ENCODE assay signal across 8 cellular contexts in the genomic region with DNA sequence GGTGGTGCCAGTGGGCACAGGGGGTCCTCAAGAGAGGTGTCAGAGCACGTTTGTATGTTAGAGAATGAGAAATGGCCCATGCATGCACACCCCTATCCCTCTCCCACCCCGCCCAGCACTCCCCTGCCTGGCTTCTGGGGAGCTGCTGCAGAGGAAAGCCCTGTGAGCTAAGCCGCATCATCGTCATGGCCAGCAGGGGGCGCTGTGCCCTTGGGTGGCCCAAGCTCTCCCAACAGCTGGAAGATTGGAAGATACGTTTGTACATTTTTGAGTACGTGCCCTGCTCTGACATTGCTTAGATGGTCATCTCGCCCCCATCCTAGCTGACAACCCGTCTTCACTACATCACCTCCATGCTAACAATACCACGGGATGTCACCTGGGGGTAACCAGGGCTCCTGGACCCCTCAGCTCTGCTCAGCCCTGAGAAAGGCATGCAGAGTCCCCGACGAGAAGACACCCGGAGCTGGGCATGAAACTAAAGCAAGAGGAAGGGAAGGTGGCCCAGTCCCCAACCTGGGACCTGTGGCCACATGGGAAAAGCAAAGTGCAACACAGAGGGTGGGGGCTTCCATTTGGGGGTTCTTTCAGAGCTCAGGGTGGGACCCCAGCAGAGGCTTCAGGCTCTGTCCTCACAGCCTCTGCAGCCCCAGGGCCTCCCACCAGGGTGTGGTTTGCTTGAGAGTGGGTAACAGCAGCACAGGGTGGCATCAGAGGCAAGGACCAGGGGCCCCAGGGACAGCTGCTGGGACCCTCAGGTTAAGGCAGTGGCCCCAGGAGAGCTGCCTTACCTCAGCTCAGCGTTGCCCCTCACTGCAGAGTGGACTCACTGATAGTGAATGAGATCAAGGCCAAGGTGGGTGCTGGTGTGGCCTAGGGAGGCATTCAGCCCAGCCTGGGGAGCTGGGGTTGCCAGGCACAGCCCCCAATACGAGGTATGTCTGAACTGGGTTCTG.
DNase-seq lines count a peak whose midpoint lies in the region; ATAC-seq and TF ChIP-seq lines count a peak whose summit lies in the region.

No MANE protein-coding gene starts in this region.

- CTCF ChIA-PET in Panc1 (lab: Charles Lee), result interaction anchor here (0.7 to 1.6 kb wide), 7 partner anchors 17 to 266 kb away, joined by 4 to 30 read pairs (median 7); no protein-coding TSS in a partner anchor

- no peak overlapping the region for H3K14ac ChIP-seq in neuronal stem cell (ENCODE audit: low read length)

- ATAC-seq in HG02642 (IDR thresholded peaks at IDR 0.05; ENCODE audit: poor library complexity, unreplicated experiment) (peak; percentile 53), Panc1 (peak; percentile 91), HG03442 (IDR thresholded peaks at IDR 0.05; ENCODE audit: unreplicated experiment) (no peak)
- peak; percentile 65 to 76 for ATAC-seq in activated T-cell treated with anti-CD3 and anti-CD28 coated beads, Interleukin-2, amount 50 U/mL, for 72 hours (replicated peaks in 1 of 2)

- peak; percentile 96 for TF ChIP-seq CTCF in Panc1 (IDR thresholded peaks at IDR 0.05)
- TF ChIP-seq CTCF in fibroblast of lung (conservative IDR thresholded peaks at IDR 0.05 in 1 of 2, IDR thresholded peaks at IDR 0.05 in 1 of 2; ENCODE audit: low read depth in 1 of 2, low read length in 2 of 2), result peak; percentile 83 to 91

- H3K4me1 Mint-ChIP-seq in activated T-cell treated with anti-CD3 and anti-CD28 coated beads, Interleukin-2, amount 50 U/mL, for 72 hours (ENCODE audit: low read depth), result peaks cover 17% of the 10 kb centered on the region

- H3K4me2 ChIP-seq in fibroblast of lung (ENCODE audit: extremely low read depth, insufficient read depth, low read length) (no peak overlapping the region), neuronal stem cell (ENCODE audit: insufficient read depth, low read length, poor library complexity, severe bottlenecking) (no peak overlapping the region)

- no peak overlapping the region for H3K4ac ChIP-seq in neuronal stem cell (ENCODE audit: low read length)

- peak overlapping the region; percentile 62 for H3K23ac ChIP-seq in neuronal stem cell (ENCODE audit: low read depth, low read length, poor library complexity)

- no peaks in the 10 kb centered on the region for H3K79me1 ChIP-seq in neuronal stem cell (ENCODE audit: low read depth, low read length)

- H3K27me3 Mint-ChIP-seq in activated T-cell treated with anti-CD3 and anti-CD28 coated beads, Interleukin-2, amount 50 U/mL, for 72 hours (ENCODE audit: low read depth), result no peaks in the 10 kb centered on the region

- H3K4me3 Mint-ChIP-seq in activated T-cell treated with anti-CD3 and anti-CD28 coated beads, Interleukin-2, amount 50 U/mL, for 72 hours, result no peak overlapping the region

- peak overlapping the region; percentile 61 for H2AK5ac ChIP-seq in neuronal stem cell (ENCODE audit: low read depth, low read length)

- peak; percentile 14 for DNase-seq in DMS153 (lab: John Stamatoyannopoulos, UW)
- peak; percentile 38 for DNase-seq in Panc1 (ENCODE audit: low read depth, low spot score)
- peak; percentile 77 to 82 for DNase-seq in activated T-cell treated with anti-CD3 and anti-CD28 coated beads, Interleukin-2, amount 50 U/mL, for 72 hours
- DNase-seq in fibroblast of lung (ENCODE audit: low read depth in 2 of 2), result peak; percentile 39 to 78
- peak; percentile 72 for DNase-seq in neuronal stem cell (ENCODE audit: low spot score)
- peak in 42 of 49 donors; percentile 7 to 82 (median 53) for DNase-seq in substantia nigra (lab: John Stamatoyannopoulos, UW)

- H3K9me3 ChIP-seq in Panc1 (ENCODE audit: control insufficient read depth, insufficient read depth, low read depth, low read length), result no peaks in the 10 kb centered on the region
- no peaks in the 10 kb centered on the region for H3K9me3 ChIP-seq in fibroblast of lung (ENCODE audit: control insufficient read depth, insufficient read depth, low read depth, low read length)
- H3K9me3 ChIP-seq in neuronal stem cell (replicated peaks in 1 of 2; ENCODE audit: control insufficient read depth in 2 of 2, insufficient read depth in 1 of 2, low read depth in 1 of 2, low read length in 2 of 2), result no peaks in the 10 kb centered on the region

- H3K36me3 ChIP-seq in Panc1 (ENCODE audit: control insufficient read depth, insufficient read depth, low read length) (no peaks in the 10 kb centered on the region), fibroblast of lung (ENCODE audit: control insufficient read depth, insufficient read depth, low read length) (no peaks in the 10 kb centered on the region), neuronal stem cell (replicated peaks in 1 of 2; ENCODE audit: control insufficient read depth in 2 of 2, insufficient read depth in 2 of 2, low read length in 2 of 2) (no peaks in the 10 kb centered on the region)

- no TSS peak for BruUV-seq in Panc1 (replicated peaks; lab: Mats Ljungman, UMichigan)

- no peak overlapping the region for H3K27ac Mint-ChIP-seq in activated T-cell treated with anti-CD3 and anti-CD28 coated beads, Interleukin-2, amount 50 U/mL, for 72 hours

- peak overlapping the region; percentile 56 for H2BK15ac ChIP-seq in neuronal stem cell (ENCODE audit: low read length)

- H3K18ac ChIP-seq in neuronal stem cell (ENCODE audit: low read length), result peak overlapping the region; percentile 59

- H3K27ac ChIP-seq in Panc1 (ENCODE audit: low read length) (no peak overlapping the region), fibroblast of lung (ENCODE audit: insufficient read depth, low read length) (no peak overlapping the region), neuronal stem cell (replicated peaks; ENCODE audit: low read length) (no peak overlapping the region), substantia nigra (ENCODE audit: low read depth, low read length, poor library complexity, severe bottlenecking) (no peak overlapping the region)

- no peak overlapping the region for H4K91ac ChIP-seq in neuronal stem cell (ENCODE audit: low read depth, low read length, poor library complexity)

- H2BK120ac ChIP-seq in neuronal stem cell (ENCODE audit: low read depth, low read length), result peak overlapping the region; percentile 24

- no peaks in the 10 kb centered on the region for H3K27me3 ChIP-seq in Panc1 (ENCODE audit: control insufficient read depth, insufficient read depth, low read length)
- H3K27me3 ChIP-seq in fibroblast of lung (ENCODE audit: control insufficient read depth, insufficient read depth, low read length), result no peaks in the 10 kb centered on the region
- no peaks in the 10 kb centered on the region for H3K27me3 ChIP-seq in neuronal stem cell (ENCODE audit: control insufficient read depth in 3 of 3, insufficient read depth in 3 of 3, low read depth in 1 of 3, low read length in 3 of 3)

- no peaks in the 10 kb centered on the region for H3K9me3 Mint-ChIP-seq in activated T-cell treated with anti-CD3 and anti-CD28 coated beads, Interleukin-2, amount 50 U/mL, for 72 hours

- in situ Hi-C loops in Panc1 (cut with HindIII; ENCODE audit: low pct_unique_long_range_greater_than_20kb, low sequenced_read_pairs), result no loop called here

- no peak overlapping the region for H4K8ac ChIP-seq in neuronal stem cell (ENCODE audit: low read depth, low read length)

- POLR2A ChIA-PET in Panc1 (lab: Charles Lee), result no interaction called here

- H2BK5ac ChIP-seq in neuronal stem cell (ENCODE audit: low read length), result no peak overlapping the region

- no peak overlapping the region for H2AFZ ChIP-seq in fibroblast of lung (ENCODE audit: low read length)
- H2AFZ ChIP-seq in neuronal stem cell (ENCODE audit: low read length), result peak overlapping the region; percentile 42

- H3K79me2 ChIP-seq in fibroblast of lung (ENCODE audit: control insufficient read depth, insufficient read depth, low read length), result no peaks in the 10 kb centered on the region

- H3K4me3 ChIP-seq in Panc1 (ENCODE audit: low read depth in 2 of 2, low read length in 2 of 2) (no peak overlapping the region), fibroblast of lung (replicated peaks in 1 of 4; ENCODE audit: control extremely low read depth in 1 of 4, insufficient read depth in 1 of 4, low read depth in 3 of 4, low read length in 4 of 4) (no peak overlapping the region), neuronal stem cell (ENCODE audit: low read length in 2 of 2) (no peak overlapping the region)

- intact Hi-C loops in Panc1 (cut with micrococcal nuclease; ENCODE audit: unreplicated experiment), result loop anchor here (1.0 kb wide), 1 partner anchor 263 kb away; no protein-coding TSS in a partner anchor

- H3K4me1 ChIP-seq in Panc1 (ENCODE audit: control insufficient read depth, insufficient read depth, low read length) (no peaks in the 10 kb centered on the region), fibroblast of lung (ENCODE audit: control insufficient read depth, extremely low read depth, insufficient read depth, low read length) (peaks cover 2% of the 10 kb centered on the region), neuronal stem cell (ENCODE audit: control insufficient read depth in 2 of 2, insufficient read depth in 1 of 2, low read depth in 1 of 2, low read length in 2 of 2) (peaks cover 1 to 5% of the 10 kb centered on the region in 2 donors)

- H4K20me1 ChIP-seq in fibroblast of lung (ENCODE audit: control insufficient read depth, extremely low read depth, insufficient read depth, low read length), result no peaks in the 10 kb centered on the region

- H3K9ac ChIP-seq in fibroblast of lung (ENCODE audit: insufficient read depth, low read length), result no peak overlapping the region
- H3K9ac ChIP-seq in neuronal stem cell (ENCODE audit: low read depth, low read length, poor library complexity), result no peak overlapping the region

- no peak overlapping the region for H2BK12ac ChIP-seq in neuronal stem cell (ENCODE audit: low read length)

- no peaks in the 10 kb centered on the region for H3K36me3 Mint-ChIP-seq in activated T-cell treated with anti-CD3 and anti-CD28 coated beads, Interleukin-2, amount 50 U/mL, for 72 hours (ENCODE audit: insufficient read depth in 2 of 2)

- WGBS in neuronal stem cell (ENCODE audit: extremely low coverage in 2 of 2, insufficient read length in 2 of 2, insufficient replicate concordance in 1 of 2), 2 donors, result no CpG with 5 or more reads among the region's 15 CpGs

Comparison
In these comparisons a context has a peak if more than half of its experiments do, and no peak if none do; other contexts are left out.
1. DNase-seq: peak in every context shown above with its lines; median percentile 80 in activated T-cell treated with anti-CD3 and anti-CD28 coated beads, Interleukin-2, amount 50 U/mL, for 72 hours; 72 in neuronal stem cell; 58 in fibroblast of lung; 53 in substantia nigra; 38 in Panc1; 14 in DMS153.